15 cellular contexts compared by ENCODE assay signal in genomic region chr5:376951-377325, GRCh38. TPM values are rescaled to one million over a fixed set of nuclear protein-coding genes. Genes with fewer than 3 reads are reported as not detected.
A peak's percentile ranks its signal among the peaks of the same experiment; 100 is the strongest.
DNase-seq lines count a peak whose midpoint lies in the region; ATAC-seq, FAIRE-seq and TF ChIP-seq lines count a peak whose summit lies in the region.
"Had no signal": no experiment of that assay in that cellular context is flagged by ENCODE, and none has a peak within 500 bp of the region (broad histone marks: within the 10 kb centered on the region; RNA-seq: fewer than 3 reads in every experiment).

No MANE protein-coding gene starts in this region.

- no peak overlapping the region for H3K4me3 Mint-ChIP-seq in activated T-cell treated with anti-CD3 and anti-CD28 coated beads, Interleukin-2, amount 50 U/mL, for 24 hours
- H3K4me3 Mint-ChIP-seq in stimulated activated naive B cell treated with anti-CD40 and anti-IgM and Interleukin-4, amounts not matched to agents 10 μg/mL and 1 μg/mL and 100 μg/mL, for 72 hours: no peak overlapping the region
- H3K4me3 Mint-ChIP-seq: CD8-positive, alpha-beta T cell had no signal

- no peaks in the 10 kb centered on the region for H3K79me2 ChIP-seq in OCI-LY1 (ENCODE audit: insufficient read depth, low read length)

- peak overlapping the region; percentile 97 for H3K27ac Mint-ChIP-seq in activated T-cell treated with anti-CD3 and anti-CD28 coated beads, Interleukin-2, amount 50 U/mL, for 24 hours
- peak overlapping the region; percentile 96 for H3K27ac Mint-ChIP-seq in stimulated activated naive B cell treated with anti-CD40 and anti-IgM and Interleukin-4, amounts not matched to agents 10 μg/mL and 1 μg/mL and 100 μg/mL, for 72 hours
- H3K27ac Mint-ChIP-seq: CD8-positive, alpha-beta T cell had no signal

- no peak for TF ChIP-seq EP300 in esophagus muscularis mucosa (IDR thresholded peaks at IDR 0.05)

- H3K4me3 ChIP-seq in OCI-LY1 (ENCODE audit: low read depth, low read length, poor library complexity, severe bottlenecking): no peak overlapping the region
- no peak overlapping the region for H3K4me3 ChIP-seq in esophagus muscularis mucosa
- H3K4me3 ChIP-seq: cardiac muscle cell, stomach, uterus had no signal

- no peaks in the 10 kb centered on the region for H3K27me3 Mint-ChIP-seq in activated T-cell treated with anti-CD3 and anti-CD28 coated beads, Interleukin-2, amount 50 U/mL, for 24 hours
- peaks cover 4 to 10% of the 10 kb centered on the region in 2 donors for H3K27me3 Mint-ChIP-seq in stimulated activated naive B cell treated with anti-CD40 and anti-IgM and Interleukin-4, amounts not matched to agents 10 μg/mL and 1 μg/mL and 100 μg/mL, for 72 hours

- no peaks in the 10 kb centered on the region for H4K20me1 ChIP-seq in OCI-LY1 (ENCODE audit: insufficient read depth, low read length)

- peaks cover 75% of the 10 kb centered on the region for H3K4me1 ChIP-seq in OCI-LY1 (ENCODE audit: insufficient read depth, low read length, severe bottlenecking)
- H3K4me1 ChIP-seq in esophagus muscularis mucosa: peaks cover 5 to 21% (median 16%) of the 10 kb centered on the region in 4 donors

- no peak for ATAC-seq in stimulated activated naive B cell treated with anti-CD40 and anti-IgM and Interleukin-4, amounts not matched to agents 10 μg/mL and 1 μg/mL and 100 μg/mL, for 72 hours (replicated peaks)
- ATAC-seq in GM21528 (IDR thresholded peaks at IDR 0.05; ENCODE audit: low FRiP score, unreplicated experiment): no peak
- ATAC-seq: CD8-positive, alpha-beta T cell; naive thymus-derived CD8-positive, alpha-beta T cell had no signal

- intact Hi-C loops in esophagus muscularis mucosa (cut with DNase I): no loop called here

- 0 out of 2 replicates have a peak, but pooled peaks cover 3% of the 10 kb centered on the region for H3K9me3 ChIP-seq in OCI-LY1 (ENCODE audit: low read length)
- peaks cover 0 to 16% (median 5%) of the 10 kb centered on the region in 4 donors for H3K9me3 ChIP-seq in esophagus muscularis mucosa
- H3K9me3 ChIP-seq: uterus had no signal

- WGBS in esophagus muscularis mucosa: 90% methylated on average over 8 of the region's 8 CpGs

- peak; percentile 32 for DNase-seq in activated T-cell treated with anti-CD3 and anti-CD28 coated beads, Interleukin-2, amount 50 U/mL, for 24 hours
- no peak for DNase-seq in activated T-cell treated with anti-CD3 and anti-CD28 coated beads, Interleukin-2, amount 50 U/mL, for 1 hour
- DNase-seq in esophagus muscularis mucosa (ENCODE audit: extremely low spot score) (peak; percentile 66), GM19239 (ENCODE audit: insufficient read length, low spot score) (no peak), Ammon's horn (ENCODE audit: low spot score) (no peak)
- DNase-seq in stimulated activated naive B cell treated with anti-CD40 and anti-IgM and Interleukin-4, amounts not matched to agents 10 μg/mL and 1 μg/mL and 100 μg/mL, for 72 hours: no peak
- DNase-seq: NCI-H1436 treated with DMSO at 0.1 percent for 48 hours had no signal

- H3K27ac ChIP-seq in OCI-LY1 (ENCODE audit: low read depth, low read length, poor library complexity, severe bottlenecking): peak overlapping the region; percentile 80
- no peak overlapping the region for H3K27ac ChIP-seq in esophagus muscularis mucosa (replicated peaks in 1 of 4)
- H3K27ac ChIP-seq: cardiac muscle cell, stomach, uterus had no signal

- H3K9ac ChIP-seq in OCI-LY1 (ENCODE audit: low read length): no peak overlapping the region; the same call in 1 of the 2 replicates

- H3K4me1 Mint-ChIP-seq in activated T-cell treated with anti-CD3 and anti-CD28 coated beads, Interleukin-2, amount 50 U/mL, for 24 hours (ENCODE audit: low read depth): peaks cover 83% of the 10 kb centered on the region
- H3K4me1 Mint-ChIP-seq in stimulated activated naive B cell treated with anti-CD40 and anti-IgM and Interleukin-4, amounts not matched to agents 10 μg/mL and 1 μg/mL and 100 μg/mL, for 72 hours: peaks cover 41 to 83% of the 10 kb centered on the region in 2 donors

- H3F3A ChIP-seq in OCI-LY1 (ENCODE audit: insufficient read depth, low read length): no peaks in the 10 kb centered on the region

- H3K36me3 ChIP-seq in OCI-LY1 (ENCODE audit: insufficient read depth, low read length) (peaks cover 4% of the 10 kb centered on the region; the same call in 1 of the 2 replicates), esophagus muscularis mucosa (no peaks in the 10 kb centered on the region)
- H3K36me3 ChIP-seq: cardiac muscle cell, stomach, uterus had no signal

- TF ChIP-seq CTCF in OCI-LY1 (IDR thresholded peaks at IDR 0.05; ENCODE audit: low read length): no peak
- no peak for TF ChIP-seq CTCF in esophagus muscularis mucosa (IDR thresholded peaks at IDR 0.05)

- no peaks in the 10 kb centered on the region for H3K9me2 ChIP-seq in OCI-LY1 (ENCODE audit: low read depth, low read length)

- no peak for TF ChIP-seq POLR2A in esophagus muscularis mucosa (IDR thresholded peaks at IDR 0.05; ENCODE audit: low read depth)

- no peak for FAIRE-seq in GM19239 (lab: Jason Lieb, UNC)
- FAIRE-seq: RCC 7860 had no signal

- H2AFZ ChIP-seq in OCI-LY1 (ENCODE audit: low read length): no peak overlapping the region

- H3K36me3 Mint-ChIP-seq in activated T-cell treated with anti-CD3 and anti-CD28 coated beads, Interleukin-2, amount 50 U/mL, for 24 hours (ENCODE audit: low read depth): peaks cover 55% of the 10 kb centered on the region
- peaks cover 77 to 80% of the 10 kb centered on the region in 2 donors for H3K36me3 Mint-ChIP-seq in stimulated activated naive B cell treated with anti-CD40 and anti-IgM and Interleukin-4, amounts not matched to agents 10 μg/mL and 1 μg/mL and 100 μg/mL, for 72 hours
- H3K36me3 Mint-ChIP-seq: CD8-positive, alpha-beta T cell had no signal

- no peak overlapping the region for H3K4me2 ChIP-seq in OCI-LY1 (ENCODE audit: low read length)

- peaks cover 4% of the 10 kb centered on the region for H3K9me3 Mint-ChIP-seq in activated T-cell treated with anti-CD3 and anti-CD28 coated beads, Interleukin-2, amount 50 U/mL, for 24 hours
- peaks cover 8 to 13% of the 10 kb centered on the region in 2 donors for H3K9me3 Mint-ChIP-seq in stimulated activated naive B cell treated with anti-CD40 and anti-IgM and Interleukin-4, amounts not matched to agents 10 μg/mL and 1 μg/mL and 100 μg/mL, for 72 hours
- H3K9me3 Mint-ChIP-seq: CD8-positive, alpha-beta T cell had no signal

- H3K27me3 ChIP-seq in OCI-LY1 (ENCODE audit: insufficient read depth, low read length): no peaks in the 10 kb centered on the region
- H3K27me3 ChIP-seq in esophagus muscularis mucosa: peaks cover 0 to 36% (median 5%) of the 10 kb centered on the region in 4 donors
- H3K27me3 ChIP-seq: uterus had no signal

RNA-seq across cellular contexts. Expression of gene AHRR, which starts 55.4 kb away (rescaled TPM):
- total RNA-seq in esophagus muscularis mucosa: 1 to 10 TPM in 2 of 4 donors, under 1 TPM in 2; 0.33 to 5.5 (median 0.86) TPM

Comparison
In these comparisons a context has a peak if more than half of its experiments do, and no peak if none do; other contexts are left out.
1. DNase-seq: peak in activated T-cell treated with anti-CD3 and anti-CD28 coated beads, Interleukin-2, amount 50 U/mL, for 24 hours (single experiment) and esophagus muscularis mucosa (single experiment); none in activated T-cell treated with anti-CD3 and anti-CD28 coated beads, Interleukin-2, amount 50 U/mL, for 1 hour (single experiment), stimulated activated naive B cell treated with anti-CD40 and anti-IgM and Interleukin-4, amounts not matched to agents 10 μg/mL and 1 μg/mL and 100 μg/mL, for 72 hours (single experiment), GM19239 (single experiment) and Ammon's horn (single experiment).